ENCODE assay signal across 14 cellular contexts in the genomic region with DNA sequence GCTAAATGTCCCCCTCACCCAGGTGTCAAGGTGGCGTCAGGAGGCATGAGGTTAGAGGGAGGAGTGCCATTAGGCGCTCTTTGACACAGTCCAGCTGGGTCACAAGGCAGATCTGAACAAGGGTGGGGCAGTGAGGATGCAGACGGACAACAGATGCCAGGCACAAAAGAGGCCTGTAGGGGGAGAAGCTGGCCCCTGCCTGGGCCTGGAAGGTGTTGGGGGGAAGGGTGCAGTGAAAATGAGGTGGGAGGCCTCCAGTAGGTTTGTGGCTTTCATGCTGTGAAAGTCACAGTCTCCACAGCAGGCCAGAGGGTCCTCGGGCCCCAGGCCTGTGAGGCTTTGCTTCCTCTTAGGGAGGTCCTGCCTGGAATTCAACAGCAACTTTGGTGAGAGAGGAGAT.
DNase-seq lines count a peak whose midpoint lies in the region; ATAC-seq and TF ChIP-seq lines count a peak whose summit lies in the region.
"Had no signal": no experiment of that assay in that cellular context is flagged by ENCODE, and none has a peak within 500 bp of the region (broad histone marks: within the 10 kb centered on the region; RNA-seq: fewer than 3 reads in every experiment).

No MANE protein-coding gene starts in this region.

- 75 to 79% methylated on average over 4 of the region's 4 CpGs for WGBS in aorta, 2 donors

- no peaks in the 10 kb centered on the region for H3K4me1 ChIP-seq in aorta (ENCODE audit: control insufficient read depth in 1 of 2, insufficient read depth in 2 of 2, low read length in 2 of 2)

- no peak for TF ChIP-seq CTCF in GM13977 (IDR thresholded peaks at IDR 0.05; ENCODE audit: extremely low read depth, insufficient read depth, missing control alignments)

- H3K4me3 ChIP-seq in aorta (ENCODE audit: low read length in 2 of 2), result no peak overlapping the region

- in situ Hi-C loops in GM13977 (cut with MboI; ENCODE audit: low pct_unique_long_range_greater_than_20kb, low sequenced_read_pairs, unreplicated experiment), result no loop called here

- H3K36me3 ChIP-seq in aorta (ENCODE audit: control insufficient read depth in 1 of 2, insufficient read depth in 2 of 2, low read length in 1 of 2), result no peaks in the 10 kb centered on the region

- ATAC-seq in Right ventricle myocardium inferior (peak; percentile 20), left cardiac atrium (no peak), esophagus mucosa (peak; percentile 22), aorta (ENCODE audit: low FRiP score) (peak; percentile 24)
- ATAC-seq: stimulated activated naive CD8-positive, alpha-beta T cell treated with anti-CD3 and anti-CD28 coated beads, Interleukin-15, Interleukin-2, amounts not matched to agents 100 U/mL and 50 U/mL, for 24 hours had no signal

- no peak overlapping the region for H3K27ac ChIP-seq in aorta (ENCODE audit: low read depth in 1 of 2, low read length in 2 of 2)

- DNase-seq in Right ventricle myocardium inferior (ENCODE audit: missing footprints) (no peak), left cardiac atrium (no peak), NCI-H1092 treated with DMSO at 0.1 percent for 48 hours (lab: John Stamatoyannopoulos, UW) (peak; percentile 66), aorta (no peak), nucleus accumbens (lab: John Stamatoyannopoulos, UW) (no peak), GM13977 (ENCODE audit: low spot score) (no peak)
- DNase-seq in activated CD4-positive, alpha-beta T cell treated with anti-CD3 and anti-CD28 coated beads, Interleukin-2, amount 50 U/mL, for 1 hour, result no peak
- DNase-seq: AML-193; GDM1; immature natural killer cell; right cardiac atrium; stimulated activated CD4-positive, alpha-beta T cell treated with anti-CD3 and anti-CD28 coated beads, Interleukin-4, amount 100 ng/mL, for 24 hours; stimulated activated naive CD8-positive, alpha-beta T cell treated with anti-CD3 and anti-CD28 coated beads, Interleukin-15, Interleukin-2, amounts not matched to agents 100 U/mL and 50 U/mL, for 24 hours had no signal

- intact Hi-C loops in Right ventricle myocardium inferior (cut with DNase I), result no loop called here
- intact Hi-C loops in left cardiac atrium (cut with DNase I), result no loop called here
- intact Hi-C loops in aorta (cut with DNase I), result no loop called here

- no peaks in the 10 kb centered on the region for H3K9me3 ChIP-seq in aorta (ENCODE audit: control insufficient read depth, low read length)

- no peaks in the 10 kb centered on the region for H3K27me3 ChIP-seq in aorta (ENCODE audit: control insufficient read depth in 1 of 2, insufficient read depth in 2 of 2, low read length in 1 of 2)

Comparison
In these comparisons a context has a peak if more than half of its experiments do, and no peak if none do; other contexts are left out.
1. ATAC-seq: peak in Right ventricle myocardium inferior (single experiment), esophagus mucosa (single experiment) and aorta (single experiment); none in left cardiac atrium (0 of 2).